In the genomic region with DNA sequence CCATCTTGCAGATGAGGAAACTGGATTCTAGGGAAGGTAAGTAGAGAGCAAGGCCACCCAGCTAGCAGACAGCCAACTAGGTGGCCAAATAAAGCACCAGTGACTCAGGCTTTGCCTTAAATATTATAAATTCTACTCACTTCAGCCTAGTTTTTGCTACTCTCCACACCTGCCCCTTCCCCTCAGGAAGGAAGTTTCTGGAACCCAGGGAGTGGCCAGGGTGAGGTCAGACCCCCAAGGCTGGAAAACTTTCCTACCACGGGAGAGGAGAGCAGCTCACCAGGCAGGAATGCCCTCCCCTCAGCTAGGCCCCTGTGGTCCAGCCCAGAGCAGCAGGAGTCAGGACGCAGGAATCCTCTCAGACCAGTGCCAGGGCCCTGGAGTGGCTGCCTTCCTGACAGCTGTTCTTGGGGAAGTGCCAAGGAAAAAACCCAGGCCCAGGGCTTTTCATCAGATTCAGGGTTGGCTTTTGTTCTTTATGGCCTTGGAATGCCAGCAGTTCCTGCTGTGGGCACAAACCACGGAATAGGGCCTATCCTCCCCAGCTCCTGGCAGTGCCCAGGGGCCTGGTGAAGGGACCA, we compare ENCODE assay signal across 8 cellular contexts. TPM values are rescaled to one million over a fixed set of nuclear protein-coding genes. Genes with fewer than 3 reads are reported as not detected.
DNase-seq lines count a peak whose midpoint lies in the region; ATAC-seq and TF ChIP-seq lines count a peak whose summit lies in the region.

No MANE protein-coding gene starts in this region.

- no peaks in the 10 kb centered on the region for H3K27me3 ChIP-seq in duodenal mucosa (ENCODE audit: control insufficient read depth in 1 of 2, insufficient read depth in 2 of 2, low read length in 2 of 2)
- peaks cover 13% of the 10 kb centered on the region for H3K27me3 ChIP-seq in mesendoderm (ENCODE audit: insufficient read depth, low read length, poor library complexity)

- no CpG with 5 or more reads among the region's 3 CpGs for WGBS in mesendoderm (ENCODE audit: extremely low coverage, insufficient coverage, low lambda C conversion rate)

- H3K79me1 ChIP-seq in mesendoderm (ENCODE audit: low read length), result no peaks in the 10 kb centered on the region

- ATAC-seq in HG03565 (IDR thresholded peaks at IDR 0.05; ENCODE audit: unreplicated experiment) (no peak), GM18519 (IDR thresholded peaks at IDR 0.05; ENCODE audit: low FRiP score, unreplicated experiment) (no peak)

- no peak overlapping the region for H3K23ac ChIP-seq in mesendoderm (ENCODE audit: low read length)

- peaks cover 27 to 28% of the 10 kb centered on the region in 2 donors for H3K4me1 ChIP-seq in duodenal mucosa (ENCODE audit: control insufficient read depth in 1 of 2, insufficient read depth in 2 of 2, low read length in 2 of 2)
- H3K4me1 ChIP-seq in mesendoderm (ENCODE audit: control insufficient read depth, low read depth, low read length), result no peaks in the 10 kb centered on the region

- H3K27ac ChIP-seq in 22Rv1 (peak overlapping the region; percentile 40), duodenal mucosa (ENCODE audit: low read depth, low read length) (peak overlapping the region; percentile 74), mesendoderm (ENCODE audit: low read depth, low read length) (no peak overlapping the region)

- no peaks in the 10 kb centered on the region for H3K79me2 ChIP-seq in mesendoderm (ENCODE audit: control insufficient read depth, insufficient read depth, low read length)

- no peak overlapping the region for H2BK120ac ChIP-seq in mesendoderm (ENCODE audit: low read depth, low read length)

- no peak overlapping the region for H2BK5ac ChIP-seq in mesendoderm (ENCODE audit: low read length)

- H3K56ac ChIP-seq in mesendoderm (ENCODE audit: low read length), result no peak overlapping the region

- no peak for TF ChIP-seq CTCF in 22Rv1 (IDR thresholded peaks at IDR 0.05)

- no peaks in the 10 kb centered on the region for H3K36me3 ChIP-seq in duodenal mucosa (ENCODE audit: control insufficient read depth in 1 of 2, insufficient read depth in 2 of 2, low read length in 2 of 2)
- no peaks in the 10 kb centered on the region for H3K36me3 ChIP-seq in mesendoderm (ENCODE audit: control insufficient read depth, insufficient read depth, low read length)

- no peak overlapping the region for H4K8ac ChIP-seq in mesendoderm (ENCODE audit: low read depth, low read length)

- no peak overlapping the region for H3K4me3 ChIP-seq in duodenal mucosa (ENCODE audit: low read depth in 1 of 2, low read length in 2 of 2)
- H3K4me3 ChIP-seq in mesendoderm (ENCODE audit: low read length), result no peak overlapping the region

- H3K4me2 ChIP-seq in mesendoderm (ENCODE audit: low read length), result no peak overlapping the region

- no peak overlapping the region for H2AK5ac ChIP-seq in mesendoderm (ENCODE audit: low read length)

- DNase-seq in M059J (ENCODE audit: low read depth), result peak; percentile 98
- DNase-seq in mesendoderm, result peak; percentile 59
- no peak for DNase-seq in AML-193 (lab: John Stamatoyannopoulos, UW)
- DNase-seq in HuH-7.5 (ENCODE audit: low spot score), result no peak

- H3K9me3 ChIP-seq in duodenal mucosa (ENCODE audit: control insufficient read depth in 1 of 2, low read length in 2 of 2), result no peaks in the 10 kb centered on the region

- H4K5ac ChIP-seq in mesendoderm (ENCODE audit: low read length), result no peak overlapping the region

- H3K9ac ChIP-seq in duodenal mucosa (ENCODE audit: low read depth in 1 of 2, low read length in 2 of 2) (peak overlapping the region in 1 of 2 donors; percentile 43), mesendoderm (ENCODE audit: low read length) (no peak overlapping the region)

- no peak overlapping the region for H3K4ac ChIP-seq in mesendoderm (ENCODE audit: low read depth, low read length)

- H3K18ac ChIP-seq in mesendoderm (ENCODE audit: low read length), result no peak overlapping the region

- no peak overlapping the region for H2BK15ac ChIP-seq in mesendoderm (replicated peaks; ENCODE audit: low read depth)

RNA-seq across cellular contexts. Expression of gene PAX8, which starts 5.1 kb away (rescaled TPM):
- total RNA-seq in M059J (2014; rRNA removed; shearing (Covaris generic)), result 5.2 and 6.1 TPM in 2 replicates
- polyA plus RNA-seq in mesendoderm (2013, experiment 1 of 2), result 0.06 TPM
- 0.08 TPM for polyA plus RNA-seq in mesendoderm (2013, experiment 2 of 2)

Comparison
In these comparisons a context has a peak if more than half of its experiments do, and no peak if none do; other contexts are left out.
1. DNase-seq: peak in M059J (single experiment) and mesendoderm (single experiment); none in AML-193 (0 of 2) and HuH-7.5 (single experiment).